ENCODE assay signal across 10 cellular contexts in genomic region chr3:126355251-126355650, GRCh38. TPM values are rescaled to one million over a fixed set of nuclear protein-coding genes. Genes with fewer than 3 reads are reported as not detected.
A peak's percentile ranks its signal among the peaks of the same experiment; 100 is the strongest.
DNase-seq lines count a peak whose midpoint lies in the region; ATAC-seq and TF ChIP-seq lines count a peak whose summit lies in the region.
"Had no signal": no experiment of that assay in that cellular context is flagged by ENCODE, and none has a peak within 500 bp of the region (broad histone marks: within the 10 kb centered on the region; RNA-seq: fewer than 3 reads in every experiment).

No MANE protein-coding gene starts in this region.

- RAD21 ChIA-PET in HCT116 (lab: Charles Lee; ENCODE audit: low non-redundant PET in 1 of 2, low total read pairs in 2 of 2, uncharacterized antibody in 2 of 2, unreplicated experiment in 2 of 2): no interaction called here

- CTCF ChIA-PET in HCT116 (lab: Charles Lee) (no interaction called here), activated B cell treated with CpG ODN at 0.5 μM for 24 hours (lab: Charles Lee) (no interaction called here)

- H3K27me3 ChIP-seq in HCT116 (ENCODE audit: insufficient read depth, low read length) (peaks cover 6% of the 10 kb centered on the region; the same call in 1 of the 2 replicates), iPS-20b (ENCODE audit: insufficient read depth, low read length) (peaks cover 25% of the 10 kb centered on the region), spleen (replicated peaks in 1 of 7) (peaks cover 0 to 57% (median 18%) of the 10 kb centered on the region in 7 donors)

- no peaks in the 10 kb centered on the region for H4K20me1 ChIP-seq in HCT116 (ENCODE audit: insufficient read depth)

- H3K9ac ChIP-seq in HCT116 (ENCODE audit: low read length) (peak overlapping the region; percentile 65), iPS-20b (ENCODE audit: low read depth, low read length) (peak overlapping the region; percentile 86; the same call in 1 of the 2 replicates)

- H3K4me3 ChIP-seq in HCT116 (replicated peaks in 1 of 2; ENCODE audit: low read depth in 1 of 2, low read length in 2 of 2) (peak overlapping the region in 1 of 2 experiments; percentile 68; a peak in 3 of 4 replicates), iPS-20b (ENCODE audit: low read length) (peak overlapping the region; percentile 78), spleen (peak overlapping the region in 2 of 8 donors; percentile 68 to 84)

- intact Hi-C loops in HCT116 (cut with micrococcal nuclease): no loop called here
- intact Hi-C loops in activated B cell treated with CpG ODN at 0.5 μM for 24 hours (cut with micrococcal nuclease): loop anchor here (5.0 kb wide), 1 partner anchor 627 kb away; the partner anchor contains the start of gene PLXNA1
- intact Hi-C loops in spleen (cut with DNase I; ENCODE audit: low total_unique reads): no loop called here

- H3K27ac ChIP-seq in HCT116 (ENCODE audit: low read depth, low read length): peak overlapping the region; percentile 20; the same call in 1 of the 2 replicates
- H3K27ac ChIP-seq in iPS-20b (ENCODE audit: low read length): no peak overlapping the region
- peak overlapping the region in 5 of 8 donors; percentile 44 to 81 (median 76) for H3K27ac ChIP-seq in spleen

- H3K4me1 ChIP-seq in HCT116 (ENCODE audit: control insufficient read depth in 1 of 2, insufficient read depth in 2 of 2, low read length in 2 of 2) (peaks cover 10 to 30% of the 10 kb centered on the region in 2 experiments; a peak in 3 of 4 replicates), iPS-20b (ENCODE audit: insufficient read depth, low read length) (peaks cover 14% of the 10 kb centered on the region; the same call in 1 of the 2 replicates), spleen (peaks cover 0 to 40% (median 36%) of the 10 kb centered on the region in 6 donors)

- peak overlapping the region; percentile 88 for H3K4me3 Mint-ChIP-seq in activated B cell treated with CpG ODN at 0.5 μM for 24 hours

- peaks cover 1% of the 10 kb centered on the region for H3K36me3 Mint-ChIP-seq in activated B cell treated with CpG ODN at 0.5 μM for 24 hours (ENCODE audit: low read depth)

- peak overlapping the region; percentile 99 for H3K4me2 ChIP-seq in HCT116 (ENCODE audit: low read length)

- BruUV-seq in HCT116 (replicated peaks; lab: Mats Ljungman, UMichigan): TSS peak; percentile 53

- H3K9me3 Mint-ChIP-seq in activated B cell treated with CpG ODN at 0.5 μM for 24 hours: no peaks in the 10 kb centered on the region

- peaks cover 16% of the 10 kb centered on the region for H3K4me1 Mint-ChIP-seq in activated B cell treated with CpG ODN at 0.5 μM for 24 hours

- WGBS in spleen, 5 donors: 57 to 75% (median 66%) methylated on average over 3 of the region's 3 CpGs

- H3K9me3 ChIP-seq in HCT116 (ENCODE audit: control insufficient read depth in 1 of 2, insufficient read depth in 1 of 2, low read depth in 1 of 2, low read length in 2 of 2) (no peaks in the 10 kb centered on the region), iPS-20b (ENCODE audit: insufficient read depth, low read depth, low read length) (no peaks in the 10 kb centered on the region), spleen (no peaks in the 10 kb centered on the region)

- H3K9me2 ChIP-seq in HCT116 (ENCODE audit: insufficient read depth): no peaks in the 10 kb centered on the region

- TF ChIP-seq RAD21 in HCT116 (IDR thresholded peaks at IDR 0.05; ENCODE audit: low read depth): no peak

- peaks cover 24% of the 10 kb centered on the region for H3K27me3 Mint-ChIP-seq in activated B cell treated with CpG ODN at 0.5 μM for 24 hours

- TF ChIP-seq CTCF in HCT116 (IDR thresholded peaks at IDR 0.05 in 2 of 3, conservative IDR thresholded peaks at IDR 0.05 in 1 of 3; ENCODE audit: borderline replicate concordance in 1 of 3, insufficient read depth in 1 of 3, low read depth in 2 of 3, low read length in 2 of 3) (no peak), activated B cell treated with CpG ODN at 0.5 μM for 24 hours (IDR thresholded peaks at IDR 0.05) (no peak), spleen (IDR thresholded peaks at IDR 0.05 in 8 of 11, conservative IDR thresholded peaks at IDR 0.05 in 3 of 11) (no peak)

- TF ChIP-seq POLR2A in HCT116 (IDR thresholded peaks at IDR 0.05; ENCODE audit: borderline replicate concordance, extremely low read depth, insufficient read depth, insufficient read length): no peak
- TF ChIP-seq POLR2A in spleen (IDR thresholded peaks at IDR 0.05): no peak

- no peaks in the 10 kb centered on the region for H3K79me2 ChIP-seq in HCT116 (ENCODE audit: insufficient read depth, low read length)

- ATAC-seq in HCT116 (no peak), activated B cell treated with CpG ODN at 0.5 μM for 24 hours (ENCODE audit: low read depth) (no peak), GM19351 (IDR thresholded peaks at IDR 0.05; ENCODE audit: unreplicated experiment) (no peak), HG03039 (IDR thresholded peaks at IDR 0.05; ENCODE audit: unreplicated experiment) (no peak), GM18511 (IDR thresholded peaks at IDR 0.05; ENCODE audit: unreplicated experiment) (no peak), HG03139 (IDR thresholded peaks at IDR 0.05; ENCODE audit: unreplicated experiment) (no peak)

- no peak overlapping the region for H3K27ac Mint-ChIP-seq in activated B cell treated with CpG ODN at 0.5 μM for 24 hours

- DNase-seq in HCT116 (ENCODE audit: low read depth, low spot score) (no peak), activated B cell treated with CpG ODN at 0.5 μM for 24 hours (no peak), spleen (peak; percentile 59)

- POLR2A ChIA-PET in HCT116 (lab: Charles Lee): no interaction called here
- POLR2A ChIA-PET in activated B cell treated with CpG ODN at 0.5 μM for 24 hours (lab: Charles Lee): no interaction called here

- no peaks in the 10 kb centered on the region for H3K36me3 ChIP-seq in HCT116 (ENCODE audit: control insufficient read depth in 1 of 2, insufficient read depth in 2 of 2, low read length in 2 of 2)
- peaks cover 15% of the 10 kb centered on the region; the same call in 1 of the 2 replicates for H3K36me3 ChIP-seq in iPS-20b (ENCODE audit: insufficient read depth, low read depth, low read length)
- H3K36me3 ChIP-seq in spleen: peaks cover 0 to 10% (median 0%) of the 10 kb centered on the region in 6 donors

- peak overlapping the region; percentile 50 for H2AFZ ChIP-seq in HCT116 (ENCODE audit: low read depth, low read length, poor library complexity, severe bottlenecking)

TF ChIP-seq in HCT116, 20 proteins besides CTCF, POLR2A, EP300 and RAD21:
- TF ChIP-seq EGR1 (IDR thresholded peaks at IDR 0.05; ENCODE audit: low read depth) (no peak), REST (IDR thresholded peaks at IDR 0.05; ENCODE audit: low read depth) (no peak), ATF3 (IDR thresholded peaks at IDR 0.05) (no peak), TCF7L2 (IDR thresholded peaks at IDR 0.05; ENCODE audit: borderline replicate concordance, extremely low read depth, insufficient read depth, insufficient read length) (no peak), POLR2AphosphoS5 (IDR thresholded peaks at IDR 0.05; ENCODE audit: low read depth, low read length) (no peak), YY1 (IDR thresholded peaks at IDR 0.05; ENCODE audit: extremely low read depth, insufficient replicate concordance, low read depth, low read length) (no peak), EZH2phosphoT487 (IDR thresholded peaks at IDR 0.05; ENCODE audit: borderline replicate concordance) (no peak), JUND (IDR thresholded peaks at IDR 0.05) (no peak), EZH2 (IDR thresholded peaks at IDR 0.05) (no peak), CEBPB (IDR thresholded peaks at IDR 0.05; ENCODE audit: low read depth) (no peak), ZNF274 (IDR thresholded peaks at IDR 0.05; ENCODE audit: low read depth, low read length) (no peak)
- TF ChIP-seq, protein P1, sequence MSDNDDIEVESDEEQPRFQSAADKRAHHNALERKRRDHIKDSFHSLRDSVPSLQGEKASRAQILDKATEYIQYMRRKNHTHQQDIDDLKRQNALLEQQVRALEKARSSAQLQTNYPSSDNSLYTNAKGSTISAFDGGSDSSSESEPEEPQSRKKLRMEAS (IDR thresholded peaks at IDR 0.05): no peak

RNA-seq across cellular contexts. Expression of gene KLF15, which starts 2.0 kb away (rescaled TPM):
- total RNA-seq in HCT116 (2021; ENCODE audit: unreplicated experiment) (3.3 TPM), activated B cell treated with CpG ODN at 0.5 μM for 24 hours (0.31 and 0.39 TPM in 2 replicates), spleen (1 to 10 TPM in 6 of 7 donors, under 1 TPM in 1; 0.57 to 9.5 (median 4.8) TPM)
- 1.2 and 1.5 TPM in 2 replicates for polyA plus RNA-seq in HCT116 (2012)
- 1 to 10 TPM in 2 of 3 donors, under 1 TPM in 1; 0.63 to 3.1 (median 2.4) TPM for polyA plus RNA-seq in spleen

RNA-seq across cellular contexts. Expression of gene CFAP100, which starts 39.5 kb away (rescaled TPM):
- total RNA-seq in HCT116 (2021; ENCODE audit: unreplicated experiment) (not detected), activated B cell treated with CpG ODN at 0.5 μM for 24 hours (not detected in 2 replicates), spleen (not detected)
- 0.18 and 0.25 TPM in 2 replicates for polyA plus RNA-seq in HCT116 (2012)
- not detected for polyA plus RNA-seq in spleen
- total RNA-seq: dermis microvascular lymphatic vessel endothelial cell, myocyte had no signal
